Comparison of ENCODE assay signal across 8 cellular contexts in the genomic region with DNA sequence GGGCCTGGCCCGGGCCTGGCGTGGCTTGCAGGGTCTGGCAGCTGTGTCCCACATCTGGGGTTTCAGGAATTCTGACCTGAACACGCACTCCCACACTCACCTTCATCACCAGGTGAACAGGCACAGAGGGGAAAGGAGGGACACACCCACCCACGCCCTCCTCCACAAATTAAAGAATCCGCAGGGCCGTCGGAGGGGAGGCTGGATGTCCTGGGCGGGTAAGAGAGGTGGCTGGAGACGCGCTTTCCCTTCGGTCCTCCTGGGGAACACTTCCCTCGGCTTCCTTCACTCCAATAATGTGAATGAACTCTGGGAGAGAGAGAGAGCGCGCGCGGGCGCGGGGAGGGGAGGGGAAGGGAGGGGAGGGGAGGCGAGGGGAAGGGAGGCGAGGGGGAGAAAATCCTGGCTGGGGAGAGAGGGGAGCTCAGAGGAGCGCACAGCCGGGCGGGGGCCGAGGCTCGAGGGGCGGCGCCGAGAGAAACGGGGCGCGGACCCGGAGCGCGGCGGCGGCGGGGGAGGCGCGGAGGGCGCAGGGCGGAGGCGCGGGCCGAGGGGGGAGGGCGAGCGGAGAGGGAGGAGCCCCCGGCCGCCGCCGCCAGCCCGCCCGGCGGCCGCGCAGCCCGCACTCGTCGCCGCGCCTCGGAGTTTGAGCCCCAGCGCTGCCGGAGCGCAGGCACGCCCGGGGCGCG. TPM values are rescaled to one million over a fixed set of nuclear protein-coding genes. Genes with fewer than 3 reads are reported as not detected.
A peak's percentile ranks its signal among the peaks of the same experiment; 100 is the strongest.
DNase-seq lines count a peak whose midpoint lies in the region; ATAC-seq, FAIRE-seq and TF ChIP-seq lines count a peak whose summit lies in the region.
"Had no signal": no experiment of that assay in that cellular context is flagged by ENCODE, and none has a peak within 500 bp of the region (broad histone marks: within the 10 kb centered on the region; RNA-seq: fewer than 3 reads in every experiment).

A gene (plus strand): TSS at position 625 of the 689 bp plus-strand sequence. CDS start 205 bp downstream, outside the sequence.

- peak; percentile 15 for ATAC-seq in sciatic nerve

- FAIRE-seq in GM12892 (lab: Jason Lieb, UNC) (no peak), GM12891 (lab: Jason Lieb, UNC) (no peak)

- intact Hi-C loops in sciatic nerve (cut with DNase I): no loop called here

- CTCF ChIA-PET in HEK293T (lab: Yijun Ruan, JAX) (interaction anchor here (0.6 kb wide), 1 partner anchor 52 kb away, joined by 3 read pairs; no protein-coding TSS in a partner anchor), RWPE1 (lab: Yijun Ruan, JAX) (interaction anchor here (0.6 kb wide), 1 partner anchor 317 kb away, joined by 3 read pairs; no protein-coding TSS in a partner anchor)

- POLR2A ChIA-PET in HEK293T (lab: Yijun Ruan, JAX) (no interaction called here), RWPE1 (lab: Yijun Ruan, JAX; ENCODE audit: low non-redundant PET) (no interaction called here)

- TF ChIP-seq POLR2A in GM12892 (IDR thresholded peaks at IDR 0.05; ENCODE audit: low read depth, low read length) (no peak), GM12891 (IDR thresholded peaks at IDR 0.05; ENCODE audit: low read depth, low read length) (no peak)

- peak; percentile 58 for DNase-seq in HEK293T (ENCODE audit: extremely low spot score)
- no peak for DNase-seq in RWPE1 (ENCODE audit: low spot score)
- no peak for DNase-seq in foreskin fibroblast
- DNase-seq in sciatic nerve (ENCODE audit: low spot score): no peak
- no peak for DNase-seq in NCI-H2029 (lab: John Stamatoyannopoulos, UW)
- DNase-seq in GM12892 (ENCODE audit: insufficient read length): no peak
- no peak for DNase-seq in GM12891 (ENCODE audit: insufficient read length, low spot score)

- H3K4me3 ChIP-seq in foreskin fibroblast (ENCODE audit: low read depth in 1 of 2, low read length in 2 of 2): peak within 1 kb of the TSS; percentile 24 to 27

- TF ChIP-seq CTCF in RWPE1 (conservative IDR thresholded peaks at IDR 0.05; ENCODE audit: low read depth): no peak
- TF ChIP-seq CTCF in foreskin fibroblast (IDR thresholded peaks at IDR 0.05; ENCODE audit: low read depth, low read length): no peak

- peak within 1 kb of the TSS; percentile 62 for H3K27ac ChIP-seq in RWPE1

TF ChIP-seq in HEK293T, 16 proteins besides CTCF, POLR2A, EP300 and RAD21:
- no peak for TF ChIP-seq LEF1 (IDR thresholded peaks at IDR 0.05; ENCODE audit: borderline replicate concordance)
- no peak for TF ChIP-seq SUZ12 (IDR thresholded peaks at IDR 0.05)
- no peak for TF ChIP-seq L3MBTL2 (conservative IDR thresholded peaks at IDR 0.05)
- no peak for TF ChIP-seq CTBP1 (IDR thresholded peaks at IDR 0.05; ENCODE audit: borderline replicate concordance)
- TF ChIP-seq TARDBP (IDR thresholded peaks at IDR 0.05): no peak
- TF ChIP-seq, protein P1, sequence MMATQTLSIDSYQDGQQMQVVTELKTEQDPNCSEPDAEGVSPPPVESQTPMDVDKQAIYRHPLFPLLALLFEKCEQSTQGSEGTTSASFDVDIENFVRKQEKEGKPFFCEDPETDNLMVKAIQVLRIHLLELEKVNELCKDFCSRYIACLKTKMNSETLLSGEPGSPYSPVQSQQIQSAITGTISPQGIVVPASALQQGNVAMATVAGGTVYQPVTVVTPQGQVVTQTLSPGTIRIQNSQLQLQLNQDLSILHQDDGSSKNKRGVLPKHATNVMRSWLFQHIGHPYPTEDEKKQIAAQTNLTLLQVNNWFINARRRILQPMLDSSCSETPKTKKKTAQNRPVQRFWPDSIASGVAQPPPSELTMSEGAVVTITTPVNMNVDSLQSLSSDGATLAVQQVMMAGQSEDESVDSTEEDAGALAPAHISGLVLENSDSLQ (IDR thresholded peaks at IDR 0.05): no peak
- no peak for TF ChIP-seq HDGF (IDR thresholded peaks at IDR 0.05; ENCODE audit: borderline replicate concordance)
- no peak for TF ChIP-seq NFRKB (IDR thresholded peaks at IDR 0.05)
- no peak for TF ChIP-seq SP1 (IDR thresholded peaks at IDR 0.05)
- TF ChIP-seq FOXA1 (IDR thresholded peaks at IDR 0.05): no peak
- TF ChIP-seq FOXK2 (IDR thresholded peaks at IDR 0.05): no peak
- no peak for TF ChIP-seq ARNT (IDR thresholded peaks at IDR 0.05)
- no peak for TF ChIP-seq ELF4 (IDR thresholded peaks at IDR 0.05)
- TF ChIP-seq FOXM1 (IDR thresholded peaks at IDR 0.05; ENCODE audit: borderline replicate concordance): no peak

TF ChIP-seq in GM12891, 5 proteins besides CTCF, POLR2A, EP300 and RAD21:
- no peak for TF ChIP-seq SPI1 (IDR thresholded peaks at IDR 0.05; ENCODE audit: low read depth, low read length)
- TF ChIP-seq POLR2AphosphoS5 (IDR thresholded peaks at IDR 0.05; ENCODE audit: low read depth, low read length): no peak
- no peak for TF ChIP-seq PAX5 (IDR thresholded peaks at IDR 0.05; ENCODE audit: insufficient read depth, low read length, severe bottlenecking)
- TF ChIP-seq TAF1 (IDR thresholded peaks at IDR 0.05; ENCODE audit: low read depth, low read length): no peak
- no peak for TF ChIP-seq POU2F2 (IDR thresholded peaks at IDR 0.05; ENCODE audit: low read depth, low read length)

RNA-seq across cellular contexts. Expression of the gene that starts here (rescaled TPM):
- total RNA-seq in sciatic nerve: 0.36 TPM
- not detected for polyA plus RNA-seq in GM12892 (2012; ENCODE audit: missing spikeins)
- 0.04 TPM for polyA plus RNA-seq in GM12891 (2012; ENCODE audit: low read depth, missing spikeins)
- total RNA-seq: pulmonary artery endothelial cell had no signal

Comparison
In these comparisons a context has a peak if more than half of its experiments do, and no peak if none do; other contexts are left out.
1. Peak in ATAC-seq in sciatic nerve; RNA of the gene not detected or under 1 TPM.